Comparison of ENCODE assay signal across 18 cellular contexts in the genomic region with DNA sequence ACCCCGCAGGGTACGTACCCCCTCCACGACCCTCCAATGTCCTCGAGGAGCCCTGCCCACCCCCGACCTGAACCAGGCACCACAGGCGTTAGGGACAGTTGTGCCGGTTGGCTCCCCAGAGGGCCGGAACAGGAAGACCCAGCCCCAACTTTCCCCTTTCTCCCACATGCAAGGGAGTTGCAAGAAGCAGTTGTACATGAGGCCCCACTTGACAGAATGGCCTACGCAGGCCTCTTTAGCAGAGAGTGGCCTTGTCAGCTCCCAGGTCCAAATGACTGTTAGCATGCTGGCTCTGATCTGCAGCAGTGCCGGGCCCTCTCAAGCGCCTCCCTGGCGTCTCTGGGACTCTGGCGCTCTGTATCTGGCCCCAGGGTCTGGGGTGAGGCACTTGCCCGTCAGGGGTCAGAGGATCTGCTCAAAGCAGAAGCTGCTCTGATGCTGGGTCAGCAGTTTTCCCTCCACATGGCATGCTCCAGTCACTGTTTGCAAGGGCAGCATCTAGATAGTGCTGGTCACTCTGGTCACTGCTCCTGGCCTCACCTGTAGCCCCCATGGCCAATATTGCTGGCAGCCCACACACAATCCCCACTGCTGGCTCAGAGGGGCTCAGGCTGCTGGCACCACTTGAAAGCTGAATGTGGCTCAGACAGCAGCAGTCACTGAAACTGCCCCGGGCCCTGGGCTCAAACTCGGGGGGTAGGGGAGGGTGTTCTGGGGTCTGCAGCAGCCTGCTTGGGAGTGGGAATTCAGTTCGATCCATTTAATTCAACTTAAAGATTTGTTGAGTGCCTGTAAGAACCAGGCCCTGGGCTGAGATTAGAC.
DNase-seq lines count a peak whose midpoint lies in the region; ATAC-seq and TF ChIP-seq lines count a peak whose summit lies in the region.
"Had no signal": no experiment of that assay in that cellular context is flagged by ENCODE, and none has a peak within 500 bp of the region (broad histone marks: within the 10 kb centered on the region; RNA-seq: fewer than 3 reads in every experiment).

No MANE protein-coding gene starts in this region.

- no peak overlapping the region for H3K23ac ChIP-seq in IMR-90 (ENCODE audit: low read depth, low read length)

- no peak overlapping the region for H3K4me3 Mint-ChIP-seq in osteocyte (ENCODE audit: unreplicated experiment)
- H3K4me3 Mint-ChIP-seq: CD4-positive, alpha-beta memory T cell had no signal

- in situ Hi-C loops in IMR-90 (cut with MboI; ENCODE audit: low sequenced_read_pairs), result no loop called here

- H2BK15ac ChIP-seq in IMR-90 (ENCODE audit: low read depth, low read length), result no peak overlapping the region

- TF ChIP-seq RAD21 in IMR-90 (IDR thresholded peaks at IDR 0.05; ENCODE audit: low read length), result no peak

- H2AK5ac ChIP-seq in IMR-90 (ENCODE audit: low read depth, low read length), result no peak overlapping the region

- H3K27ac ChIP-seq in IMR-90 (ENCODE audit: insufficient read depth, low read length), result no peak overlapping the region
- no peak overlapping the region for H3K27ac ChIP-seq in suprapubic skin
- H3K27ac ChIP-seq: GM23248, SJSA1 had no signal

- no peak overlapping the region for H3K56ac ChIP-seq in IMR-90 (ENCODE audit: extremely low read depth, insufficient read depth, low read length)

- no TSS peak for BruUV-seq in IMR-90 (replicated peaks; lab: Mats Ljungman, UMichigan)

- no peak overlapping the region for H3K4ac ChIP-seq in IMR-90 (ENCODE audit: low read depth, low read length)

- H3K27me3 ChIP-seq in IMR-90 (ENCODE audit: control insufficient read depth, insufficient read depth, low read length), result peaks cover 38% of the 10 kb centered on the region
- no peaks in the 10 kb centered on the region for H3K27me3 ChIP-seq in suprapubic skin
- H3K27me3 ChIP-seq: BE2C, SJSA1 had no signal

- peak; percentile 40 for DNase-seq in Ammon's horn (ENCODE audit: low spot score)
- no peak for DNase-seq in IMR-90
- DNase-seq in left lobe of liver (ENCODE audit: low spot score), result no peak
- peak; percentile 75 for DNase-seq in osteocyte (ENCODE audit: extremely low spot score, unreplicated experiment)
- DNase-seq in suprapubic skin (ENCODE audit: low spot score in 2 of 2), result no peak
- no peak for DNase-seq in cerebellar cortex (ENCODE audit: low spot score)
- DNase-seq in NCI-H2171 (lab: John Stamatoyannopoulos, UW), result no peak
- DNase-seq: BE2C; Calu3; CD4-positive, alpha-beta memory T cell; DMS79; GM23248; NCI-H1417; NCI-H187 treated with DMSO at 0.1 percent for 48 hours; NCI-H446 treated with DMSO at 0.1 percent for 48 hours; NK-92 treated with Interleukin-12 subunit alpha and Interleukin-12 subunit beta, amount 100 ng/mL, for 24 hours had no signal

- POLR2A ChIA-PET in IMR-90 (lab: Charles Lee; ENCODE audit: unreplicated experiment), result no interaction called here

- H3K4me1 Mint-ChIP-seq in osteocyte (ENCODE audit: unreplicated experiment), result no peaks in the 10 kb centered on the region
- H3K4me1 Mint-ChIP-seq: CD4-positive, alpha-beta memory T cell had no signal

- no peak overlapping the region for H4K8ac ChIP-seq in IMR-90 (ENCODE audit: low read depth in 2 of 2, low read length in 2 of 2)

- no peak overlapping the region for H3K27ac Mint-ChIP-seq in osteocyte (ENCODE audit: unreplicated experiment)
- H3K27ac Mint-ChIP-seq: CD4-positive, alpha-beta memory T cell had no signal

- H4K5ac ChIP-seq in IMR-90 (ENCODE audit: low read depth, low read length), result no peak overlapping the region

- no peaks in the 10 kb centered on the region for H3K36me3 Mint-ChIP-seq in osteocyte (ENCODE audit: unreplicated experiment)
- H3K36me3 Mint-ChIP-seq: CD4-positive, alpha-beta memory T cell had no signal

- H3K36me3 ChIP-seq in IMR-90 (ENCODE audit: control insufficient read depth, insufficient read depth, low read length) (no peaks in the 10 kb centered on the region), suprapubic skin (no peaks in the 10 kb centered on the region)
- H3K36me3 ChIP-seq: BE2C, SJSA1 had no signal

- H2BK20ac ChIP-seq in IMR-90 (ENCODE audit: low read depth, low read length), result no peak overlapping the region

- no peaks in the 10 kb centered on the region for H4K20me1 ChIP-seq in IMR-90 (ENCODE audit: insufficient read depth, low read length)

- ATAC-seq in IMR-90 (ENCODE audit: low read depth) (no peak), left lobe of liver (peak; percentile 55)
- ATAC-seq: HCT116 had no signal

- no peak for TF ChIP-seq CTCF in IMR-90 (conservative IDR thresholded peaks at IDR 0.05; ENCODE audit: low read depth, low read length)
- no peak for TF ChIP-seq CTCF in osteocyte (IDR thresholded peaks at IDR 0.05)
- TF ChIP-seq CTCF in suprapubic skin (IDR thresholded peaks at IDR 0.05), result no peak

- H3K4me2 ChIP-seq in IMR-90 (ENCODE audit: low read depth, low read length), result no peak overlapping the region

- no peaks in the 10 kb centered on the region for H3K9me3 Mint-ChIP-seq in osteocyte (ENCODE audit: unreplicated experiment)

- no peak overlapping the region for H3K4me3 ChIP-seq in IMR-90 (ENCODE audit: insufficient read depth, low read depth, low read length)
- no peak overlapping the region for H3K4me3 ChIP-seq in suprapubic skin
- H3K4me3 ChIP-seq: GM23248, SJSA1 had no signal

- no peak overlapping the region for H2AFZ ChIP-seq in IMR-90 (replicated peaks; ENCODE audit: low read length, poor library complexity)
- H2AFZ ChIP-seq: GM23248 had no signal

- no peak overlapping the region for H4K91ac ChIP-seq in IMR-90 (ENCODE audit: insufficient read depth, low read depth, low read length)

- H3K9ac ChIP-seq in IMR-90 (ENCODE audit: low read depth, low read length), result no peak overlapping the region
- H3K9ac ChIP-seq: GM23248 had no signal

- H3K18ac ChIP-seq in IMR-90 (ENCODE audit: low read depth, low read length), result no peak overlapping the region

- peaks cover 8% of the 10 kb centered on the region for H3K27me3 Mint-ChIP-seq in osteocyte (ENCODE audit: unreplicated experiment)

- H2BK120ac ChIP-seq in IMR-90 (ENCODE audit: low read depth, low read length), result no peak overlapping the region

- CTCF ChIA-PET in IMR-90 (lab: Yijun Ruan, JAX), result no interaction called here

- intact Hi-C loops in IMR-90 (cut with micrococcal nuclease), result no loop called here

- no peak overlapping the region for H2AK9ac ChIP-seq in IMR-90 (replicated peaks; ENCODE audit: low read depth, low read length, poor library complexity)

- no peak overlapping the region for H3K14ac ChIP-seq in IMR-90 (replicated peaks; ENCODE audit: low read depth, low read length)

- dilution Hi-C loops in IMR-90 (cut with HindIII; ENCODE audit: low sequenced_read_pairs, unreplicated experiment), result no loop called here

- H2BK5ac ChIP-seq in IMR-90 (ENCODE audit: low read depth, low read length, poor library complexity, severe bottlenecking), result no peak overlapping the region

- 74% methylated on average over 12 of the region's 17 CpGs; no CpG with 5 or more reads in 1 of the 2 experiments for WGBS in IMR-90 (ENCODE audit: extremely low coverage in 2 of 2, insufficient read length in 1 of 2), 2 experiments
- 86% methylated on average over 10 of the region's 17 CpGs for WGBS in suprapubic skin

- H3K4me1 ChIP-seq in IMR-90 (ENCODE audit: control insufficient read depth, insufficient read depth, low read length) (no peaks in the 10 kb centered on the region; the same call in 1 of the 2 replicates), suprapubic skin (no peaks in the 10 kb centered on the region)
- H3K4me1 ChIP-seq: BE2C, SJSA1 had no signal

- no peak for TF ChIP-seq POLR2A in IMR-90 (IDR thresholded peaks at IDR 0.05; ENCODE audit: low read depth, low read length)
- no peak for TF ChIP-seq POLR2A in suprapubic skin (IDR thresholded peaks at IDR 0.05)

- H3K79me1 ChIP-seq in IMR-90 (ENCODE audit: low read depth in 1 of 2, low read length in 2 of 2), result no peaks in the 10 kb centered on the region

- no peaks in the 10 kb centered on the region; the same call in none of the 2 replicates for H3K9me1 ChIP-seq in IMR-90 (ENCODE audit: insufficient read depth, low read length)

- TF ChIP-seq EP300 in suprapubic skin (IDR thresholded peaks at IDR 0.05), result no peak

- H3K9me3 ChIP-seq in IMR-90 (ENCODE audit: control insufficient read depth, insufficient read depth, low read length) (no peaks in the 10 kb centered on the region), suprapubic skin (no peaks in the 10 kb centered on the region)
- H3K9me3 ChIP-seq: BE2C, SJSA1 had no signal

TF ChIP-seq in IMR-90, 13 proteins besides CTCF, POLR2A, EP300 and RAD21:
- TF ChIP-seq RCOR1 (IDR thresholded peaks at IDR 0.05; ENCODE audit: insufficient replicate concordance, low read length) (no peak), FOS (IDR thresholded peaks at IDR 0.05; ENCODE audit: low read depth, low read length) (no peak), MAFK (IDR thresholded peaks at IDR 0.05; ENCODE audit: low read depth, low read length) (peak; percentile 67), RFX5 (IDR thresholded peaks at IDR 0.05; ENCODE audit: low read depth, low read length) (no peak)

Comparison
In these comparisons a context has a peak if more than half of its experiments do, and no peak if none do; other contexts are left out.
1. DNase-seq: peak in Ammon's horn (single experiment) and osteocyte (single experiment); none in IMR-90 (single experiment), left lobe of liver (single experiment), suprapubic skin (0 of 2), cerebellar cortex (single experiment) and NCI-H2171 (single experiment).